ENCODE assay signal across 8 cellular contexts in genomic region chr14:50002926-50003212, GRCh38.
DNase-seq lines count a peak whose midpoint lies in the region; ATAC-seq and TF ChIP-seq lines count a peak whose summit lies in the region.

No MANE protein-coding gene starts in this region.

- H3K4me3 ChIP-seq in Caco-2 (ENCODE audit: low read depth, low read length) = peak overlapping the region; percentile 49
- H3K4me3 ChIP-seq in Panc1 (ENCODE audit: low read depth in 2 of 2, low read length in 2 of 2) = peak overlapping the region; percentile 44 to 54

- TF ChIP-seq CTCF in Caco-2 (IDR thresholded peaks at IDR 0.05; ENCODE audit: insufficient read depth in 1 of 2, low read depth in 1 of 2, low read length in 1 of 2, severe bottlenecking in 1 of 2, unreplicated experiment in 1 of 2) (no peak), Panc1 (IDR thresholded peaks at IDR 0.05) (no peak), osteocyte (IDR thresholded peaks at IDR 0.05) (no peak)

- H3K27me3 Mint-ChIP-seq in Caco-2 (ENCODE audit: insufficient read depth, unreplicated experiment) (no peaks in the 10 kb centered on the region), osteocyte (ENCODE audit: unreplicated experiment) (no peaks in the 10 kb centered on the region)

- in situ Hi-C loops in Panc1 (cut with HindIII; ENCODE audit: low pct_unique_long_range_greater_than_20kb, low sequenced_read_pairs) = no loop called here

- CTCF ChIA-PET in Caco-2 (lab: Charles Lee) (interaction anchor here (0.9 to 2.1 kb wide), 7 partner anchors 16 to 141 kb away, joined by 3 to 14 read pairs (median 3); partner anchors contain the start of gene ARF6), Panc1 (lab: Charles Lee) (interaction anchor here (0.9 kb wide), 1 partner anchor 10 kb away, joined by 3 read pairs; no protein-coding TSS in a partner anchor)

- H3K36me3 Mint-ChIP-seq in Caco-2 (ENCODE audit: insufficient read depth, unreplicated experiment) (peaks cover 13% of the 10 kb centered on the region), osteocyte (ENCODE audit: unreplicated experiment) (no peaks in the 10 kb centered on the region)

- H3K36me3 ChIP-seq in Caco-2 (ENCODE audit: control insufficient read depth, insufficient read depth, low read length) = no peaks in the 10 kb centered on the region
- H3K36me3 ChIP-seq in Panc1 (ENCODE audit: control insufficient read depth, insufficient read depth, low read length) = no peaks in the 10 kb centered on the region

- H3K27ac ChIP-seq in Panc1 (ENCODE audit: low read length) = peak overlapping the region; percentile 100
- H3K27ac ChIP-seq in epithelial cell of prostate = peak overlapping the region; percentile 98

- H3K4me1 ChIP-seq in Caco-2 (peaks cover 82% of the 10 kb centered on the region), Panc1 (ENCODE audit: control insufficient read depth, insufficient read depth, low read length) (peaks cover 69% of the 10 kb centered on the region)

- H3K9me3 ChIP-seq in Caco-2 (no peaks in the 10 kb centered on the region), Panc1 (ENCODE audit: control insufficient read depth, insufficient read depth, low read depth, low read length) (no peaks in the 10 kb centered on the region)

- H3K4me3 Mint-ChIP-seq in Caco-2 (ENCODE audit: unreplicated experiment) (peak overlapping the region; percentile 88), osteocyte (ENCODE audit: unreplicated experiment) (peak overlapping the region; percentile 70)

- H3K4me1 Mint-ChIP-seq in Caco-2 (ENCODE audit: low read depth, unreplicated experiment) (peaks cover 41% of the 10 kb centered on the region), osteocyte (ENCODE audit: unreplicated experiment) (peaks cover 49% of the 10 kb centered on the region)

- ATAC-seq in Panc1 (no peak), esophagus mucosa (no peak), GM21381 (IDR thresholded peaks at IDR 0.05; ENCODE audit: unreplicated experiment) (no peak)

- POLR2A ChIA-PET in Caco-2 (lab: Charles Lee) = interaction anchor here (0.5 to 1.4 kb wide), 4 partner anchors 13 to 140 kb away, joined by 3 to 13 read pairs (median 6); partner anchors contain the start of gene ARF6
- POLR2A ChIA-PET in Panc1 (lab: Charles Lee) = interaction anchor here (0.6 kb wide), 2 partner anchors 110 to 410 kb away, joined by 9 to 11 read pairs; no protein-coding TSS in a partner anchor

- BruUV-seq in Caco-2 (replicated peaks; lab: Mats Ljungman, UMichigan) (no TSS peak), Panc1 (replicated peaks; lab: Mats Ljungman, UMichigan) (no TSS peak)

- DNase-seq in Caco-2 (no peak), Panc1 (ENCODE audit: low read depth, low spot score) (no peak), epithelial cell of prostate (ENCODE audit: low read depth, low spot score) (no peak), osteocyte (ENCODE audit: extremely low spot score, unreplicated experiment) (no peak), HK-2 (ENCODE audit: unreplicated experiment) (no peak)
- no peak for DNase-seq in NK-92 treated with Interleukin-12 subunit alpha and Interleukin-12 subunit beta, amount 100 ng/mL, for 24 hours (lab: John Stamatoyannopoulos, UW)

- no peaks in the 10 kb centered on the region for H3K27me3 ChIP-seq in Caco-2 (replicated peaks; ENCODE audit: control insufficient read depth, insufficient read depth, low read length)
- H3K27me3 ChIP-seq in Panc1 (ENCODE audit: control insufficient read depth, insufficient read depth, low read length) = no peaks in the 10 kb centered on the region

- H3K27ac Mint-ChIP-seq in Caco-2 (ENCODE audit: unreplicated experiment) (peak overlapping the region; percentile 97), osteocyte (ENCODE audit: unreplicated experiment) (peak overlapping the region; percentile 88)

- intact Hi-C loops in Caco-2 (cut with micrococcal nuclease; ENCODE audit: unreplicated experiment) = loop anchor here (1.0 to 10.0 kb wide), 3 partner anchors 102 to 228 kb away; no protein-coding TSS in a partner anchor
- intact Hi-C loops in Panc1 (cut with micrococcal nuclease; ENCODE audit: unreplicated experiment) = loop anchor here (5.0 kb wide), 1 partner anchor 99 kb away; no protein-coding TSS in a partner anchor

- no peaks in the 10 kb centered on the region for H3K9me3 Mint-ChIP-seq in Caco-2 (ENCODE audit: unreplicated experiment)
- H3K9me3 Mint-ChIP-seq in osteocyte (ENCODE audit: unreplicated experiment) = no peaks in the 10 kb centered on the region
